22 cellular contexts compared by ENCODE assay signal in the genomic region with DNA sequence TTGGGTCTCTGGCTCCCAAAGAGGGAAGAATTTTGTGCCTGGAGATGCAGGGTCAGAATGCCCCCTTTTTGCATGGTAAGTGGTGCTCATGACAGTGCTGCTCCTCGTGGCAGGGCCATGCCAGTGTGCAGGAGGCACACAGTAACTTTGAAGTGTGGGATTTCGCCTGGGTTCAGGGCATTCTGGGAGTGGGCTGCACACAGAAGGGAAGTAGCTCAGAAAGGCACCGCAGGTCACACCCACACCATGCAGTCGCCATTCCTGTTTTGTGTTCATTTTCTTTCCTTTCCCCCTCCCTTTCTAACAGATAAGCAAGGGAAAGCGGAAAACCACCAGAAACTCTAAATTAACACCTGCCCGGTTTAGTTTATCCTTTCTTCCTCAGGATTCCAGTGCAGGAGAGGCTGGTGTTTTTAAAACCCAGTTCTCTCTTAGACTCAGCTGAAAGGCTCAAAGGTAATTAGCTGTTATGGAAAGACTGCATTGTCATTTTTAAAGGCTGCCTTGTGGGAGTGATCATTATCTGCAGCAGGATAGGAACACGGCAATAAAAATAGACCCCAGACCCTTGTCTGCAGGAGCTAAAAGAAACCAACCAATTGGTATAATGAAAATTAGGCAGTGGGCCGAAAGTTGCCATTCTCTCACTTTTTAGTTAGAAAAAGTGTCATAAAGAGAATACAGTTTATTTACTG. TPM values are rescaled to one million over a fixed set of nuclear protein-coding genes. Genes with fewer than 3 reads are reported as not detected.
A peak's percentile ranks its signal among the peaks of the same experiment; 100 is the strongest.
DNase-seq lines count a peak whose midpoint lies in the region; ATAC-seq, FAIRE-seq and TF ChIP-seq lines count a peak whose summit lies in the region.
"Had no signal": no experiment of that assay in that cellular context is flagged by ENCODE, and none has a peak within 500 bp of the region (broad histone marks: within the 10 kb centered on the region; RNA-seq: fewer than 3 reads in every experiment).

No MANE protein-coding gene starts in this region.

- ATAC-seq in heart right ventricle (no peak), left lung (no peak), GM18870 (IDR thresholded peaks at IDR 0.05; ENCODE audit: unreplicated experiment) (no peak), HG03139 (IDR thresholded peaks at IDR 0.05; ENCODE audit: unreplicated experiment) (no peak)
- ATAC-seq: activated CD8-positive, alpha-beta memory T cell treated with anti-CD3 and anti-CD28 coated beads, Interleukin-2, amount 10 ng/mL, durations not matched to agents 7 days and 5 days; CD8-positive, alpha-beta T cell; natural killer cell had no signal

- no peak for FAIRE-seq in GM12892 (lab: Jason Lieb, UNC)
- FAIRE-seq: GM18507 had no signal

- H3K27ac ChIP-seq in cardiac muscle cell (peak overlapping the region; percentile 62), heart right ventricle (peak overlapping the region in 5 of 10 donors; percentile 16 to 60 (median 25)), esophagus muscularis mucosa (replicated peaks in 1 of 4) (peak overlapping the region; percentile 82 to 87 (median 84)), left lung (no peak overlapping the region)
- H3K27ac ChIP-seq: thyroid gland had no signal

- intact Hi-C loops in heart right ventricle (cut with DNase I) (loop anchor here in 3 of 10 donors (5.0 to 10.0 kb wide), 3 partner anchors 36 to 82 kb away; no protein-coding TSS in a partner anchor), esophagus muscularis mucosa (cut with DNase I) (no loop called here), left lung (cut with DNase I) (no loop called here)

- DNase-seq in cardiac muscle cell (ENCODE audit: low read depth in 1 of 2, low spot score in 1 of 2), result no peak
- no peak for DNase-seq in heart right ventricle
- DNase-seq in OCI-M1 (lab: John Stamatoyannopoulos, UW), result peak; percentile 5
- DNase-seq in esophagus muscularis mucosa (ENCODE audit: extremely low spot score), result no peak
- DNase-seq in GM12892 (ENCODE audit: insufficient read length), result no peak
- no peak for DNase-seq in left lung
- DNase-seq: activated CD4-positive, CD25-positive, alpha-beta regulatory T cell treated with anti-CD3 and anti-CD28 coated beads, Interleukin-2, amount 50 U/mL, for 72 hours; activated CD8-positive, alpha-beta memory T cell treated with anti-CD3 and anti-CD28 coated beads, Interleukin-2, amount 10 ng/mL, durations not matched to agents 7 days and 5 days; CD8-positive, alpha-beta T cell; central memory CD4-positive, alpha-beta T cell; effector CD8-positive, alpha-beta T cell; GOT3; heart left ventricle; MG63; natural killer cell; NCI-H1930; SHP77; stimulated activated CD4-positive, alpha-beta T cell treated with anti-CD3 and anti-CD28 coated beads, Interleukin-12 subunit alpha, Interleukin-12 subunit beta, amount 100 ng/mL, for 4 hours; thyroid gland had no signal

- H3K27me3 ChIP-seq in cardiac muscle cell (no peaks in the 10 kb centered on the region), heart right ventricle (no peaks in the 10 kb centered on the region), esophagus muscularis mucosa (no peaks in the 10 kb centered on the region), left lung (no peaks in the 10 kb centered on the region)
- H3K27me3 ChIP-seq: heart left ventricle, MG63, thyroid gland had no signal

- H3K4me3 ChIP-seq in cardiac muscle cell (no peak overlapping the region), heart right ventricle (no peak overlapping the region), esophagus muscularis mucosa (no peak overlapping the region), left lung (no peak overlapping the region)
- H3K4me3 ChIP-seq: heart left ventricle, MG63, thyroid gland had no signal

- 54 to 70% methylated on average over 8 of the region's 8 CpGs for WGBS in heart right ventricle, 2 donors
- WGBS in esophagus muscularis mucosa, result 49% methylated on average over 7 of the region's 8 CpGs

- H3K9me3 ChIP-seq in cardiac muscle cell (ENCODE audit: low read depth) (no peaks in the 10 kb centered on the region), heart right ventricle (no peaks in the 10 kb centered on the region), esophagus muscularis mucosa (no peaks in the 10 kb centered on the region), left lung (no peaks in the 10 kb centered on the region)
- H3K9me3 ChIP-seq: heart left ventricle, MG63, thyroid gland had no signal

- TF ChIP-seq EP300 in esophagus muscularis mucosa (IDR thresholded peaks at IDR 0.05), result no peak

- H3K36me3 ChIP-seq in cardiac muscle cell (no peaks in the 10 kb centered on the region), heart right ventricle (no peaks in the 10 kb centered on the region), esophagus muscularis mucosa (no peaks in the 10 kb centered on the region), left lung (no peaks in the 10 kb centered on the region)
- H3K36me3 ChIP-seq: heart left ventricle, MG63, thyroid gland had no signal

- no peak for TF ChIP-seq CTCF in cardiac muscle cell (IDR thresholded peaks at IDR 0.05; ENCODE audit: low read depth, low read length)
- no peak for TF ChIP-seq CTCF in heart right ventricle (IDR thresholded peaks at IDR 0.05)
- TF ChIP-seq CTCF in esophagus muscularis mucosa (IDR thresholded peaks at IDR 0.05), result no peak
- no peak for TF ChIP-seq CTCF in left lung (IDR thresholded peaks at IDR 0.05)

- TF ChIP-seq POLR2A in esophagus muscularis mucosa (IDR thresholded peaks at IDR 0.05; ENCODE audit: low read depth), result no peak
- no peak for TF ChIP-seq POLR2A in GM12892 (IDR thresholded peaks at IDR 0.05; ENCODE audit: low read depth, low read length)

- H3K4me1 ChIP-seq in cardiac muscle cell (ENCODE audit: low read depth) (peaks cover 58% of the 10 kb centered on the region), heart right ventricle (peaks cover 2 to 78% (median 55%) of the 10 kb centered on the region in 9 donors), esophagus muscularis mucosa (peaks cover 47 to 79% (median 71%) of the 10 kb centered on the region in 4 donors), left lung (peaks cover 19 to 41% of the 10 kb centered on the region in 2 donors)

RNA-seq across cellular contexts. Expression of gene EEPD1, which starts 50.2 kb away (rescaled TPM):
- total RNA-seq in cardiac muscle cell (11.9 and 13.5 TPM in 2 replicates), heart right ventricle (10 to 100 TPM in 2 of 10 donors, 1 to 10 TPM in 8; 6.1 to 14.7 (median 8.4) TPM), esophagus muscularis mucosa (10 to 100 TPM; 18.7 to 27.9 (median 26.6) TPM), left lung (10 to 100 TPM in 1 of 2 donors, 1 to 10 TPM in 1; 7.8 to 11.8 TPM)
- polyA plus RNA-seq in cardiac muscle cell (4.8 and 13.8 TPM in 2 replicates), heart right ventricle (10 to 100 TPM in 1 of 2 donors, 1 to 10 TPM in 1; 6.7 to 15.2 TPM)
- polyA plus RNA-seq in GM12892 (2012; ENCODE audit: missing spikeins), result 2.7 TPM

Comparison
In these comparisons a context has a peak if more than half of its experiments do, and no peak if none do; other contexts are left out.
1. H3K27ac ChIP-seq: peak in cardiac muscle cell (single experiment) and esophagus muscularis mucosa (4 of 4); none in left lung (0 of 2).